1 cellular context compared by ENCODE assay signal in the genomic region with DNA sequence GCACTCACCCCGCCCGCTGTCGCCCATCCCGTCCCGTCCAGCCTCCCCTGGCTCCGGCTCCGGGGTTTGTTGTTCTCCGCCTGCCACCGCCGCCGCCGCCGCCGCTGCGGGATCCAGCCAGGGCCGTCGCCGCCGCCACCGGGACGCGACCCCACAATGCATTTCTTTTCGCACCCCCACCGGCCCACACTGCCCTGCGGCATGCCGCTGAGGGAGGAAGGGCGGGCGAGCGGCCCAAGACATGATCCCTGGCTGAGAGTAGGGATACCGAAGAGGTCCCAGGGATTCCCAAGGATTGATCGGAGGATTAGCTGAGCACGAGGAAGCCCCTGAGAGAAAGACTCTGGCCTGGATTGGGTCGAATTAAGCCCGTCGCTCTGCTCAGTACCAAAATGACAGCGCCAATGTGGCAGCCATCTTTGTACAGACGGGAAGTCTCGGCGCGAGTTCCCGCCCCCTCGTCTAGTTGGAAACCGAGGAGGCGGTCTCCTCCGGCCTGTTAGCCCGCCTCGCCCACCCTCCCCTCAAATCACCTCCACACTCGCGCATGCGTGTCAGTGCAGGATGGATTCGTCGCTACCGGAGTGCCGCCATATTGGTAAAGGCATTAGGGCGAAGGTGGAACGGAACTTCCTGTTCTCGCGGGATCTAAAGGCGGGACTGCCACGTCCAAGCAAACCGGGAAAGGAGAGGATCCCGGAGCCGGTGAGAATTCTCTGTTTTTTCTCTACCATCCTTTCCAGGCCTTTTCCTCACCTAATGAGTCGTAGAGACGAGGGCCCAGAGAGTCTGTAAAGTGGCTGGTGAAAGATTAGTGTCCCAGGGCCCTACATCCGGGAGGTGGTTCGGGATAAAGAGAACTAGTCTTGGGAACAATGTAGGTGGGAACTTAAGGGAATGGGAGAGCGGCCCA.
TF ChIP-seq lines count a peak whose summit lies in the region.

Gene RXRB, minus strand, starts transcription at position 432 of the 913 bp plus-strand sequence. Its CDS starts 189 bp downstream, at position 243.
Gene SLC39A7, plus strand, starts transcription at position 634 of the 913 bp plus-strand sequence. CDS start 379 bp downstream, outside the sequence.

TF ChIP-seq in HepG2, 621 proteins besides CTCF, POLR2A, EP300 and RAD21 (continued from another document and continues in another):
- TF ChIP-seq, protein P1, sequence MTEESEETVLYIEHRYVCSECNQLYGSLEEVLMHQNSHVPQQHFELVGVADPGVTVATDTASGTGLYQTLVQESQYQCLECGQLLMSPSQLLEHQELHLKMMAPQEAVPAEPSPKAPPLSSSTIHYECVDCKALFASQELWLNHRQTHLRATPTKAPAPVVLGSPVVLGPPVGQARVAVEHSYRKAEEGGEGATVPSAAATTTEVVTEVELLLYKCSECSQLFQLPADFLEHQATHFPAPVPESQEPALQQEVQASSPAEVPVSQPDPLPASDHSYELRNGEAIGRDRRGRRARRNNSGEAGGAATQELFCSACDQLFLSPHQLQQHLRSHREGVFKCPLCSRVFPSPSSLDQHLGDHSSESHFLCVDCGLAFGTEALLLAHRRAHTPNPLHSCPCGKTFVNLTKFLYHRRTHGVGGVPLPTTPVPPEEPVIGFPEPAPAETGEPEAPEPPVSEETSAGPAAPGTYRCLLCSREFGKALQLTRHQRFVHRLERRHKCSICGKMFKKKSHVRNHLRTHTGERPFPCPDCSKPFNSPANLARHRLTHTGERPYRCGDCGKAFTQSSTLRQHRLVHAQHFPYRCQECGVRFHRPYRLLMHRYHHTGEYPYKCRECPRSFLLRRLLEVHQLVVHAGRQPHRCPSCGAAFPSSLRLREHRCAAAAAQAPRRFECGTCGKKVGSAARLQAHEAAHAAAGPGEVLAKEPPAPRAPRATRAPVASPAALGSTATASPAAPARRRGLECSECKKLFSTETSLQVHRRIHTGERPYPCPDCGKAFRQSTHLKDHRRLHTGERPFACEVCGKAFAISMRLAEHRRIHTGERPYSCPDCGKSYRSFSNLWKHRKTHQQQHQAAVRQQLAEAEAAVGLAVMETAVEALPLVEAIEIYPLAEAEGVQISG (CRISPR knock-in tag; IDR thresholded peaks at IDR 0.05), result peak; percentile 99
- TF ChIP-seq ZNF562 (CRISPR knock-in tag; IDR thresholded peaks at IDR 0.05; ENCODE audit: borderline replicate concordance) (no peak), TRAFD1 (CRISPR knock-in tag; IDR thresholded peaks at IDR 0.05; ENCODE audit: borderline replicate concordance) (0 out of 2 replicates have a peak, but pooled peaks have one; percentile 22), JDP2 (CRISPR knock-in tag; IDR thresholded peaks at IDR 0.05; ENCODE audit: borderline replicate concordance) (peak; percentile 11; the same call in 1 of the 2 replicates), RARA (CRISPR knock-in tag; IDR thresholded peaks at IDR 0.05) (peak; percentile 3; the same call in 1 of the 2 replicates), ZNF274 (CRISPR knock-in tag; IDR thresholded peaks at IDR 0.05) (peak; percentile 89), ZMAT3 (CRISPR knock-in tag; conservative IDR thresholded peaks at IDR 0.05) (no peak; the same call in none of the 2 replicates), PRMT3 (CRISPR knock-in tag; IDR thresholded peaks at IDR 0.05; ENCODE audit: borderline replicate concordance, low read depth) (no peak), BCLAF1 (IDR thresholded peaks at IDR 0.05) (no peak), ZNF230 (CRISPR knock-in tag; IDR thresholded peaks at IDR 0.05) (no peak; the same call in none of the 2 replicates), ZBTB37 (CRISPR knock-in tag; IDR thresholded peaks at IDR 0.05) (no peak), ZSCAN20 (CRISPR knock-in tag; IDR thresholded peaks at IDR 0.05; ENCODE audit: borderline replicate concordance) (peak; percentile 95; the same call in 1 of the 2 replicates), AKNA (CRISPR knock-in tag; IDR thresholded peaks at IDR 0.05; ENCODE audit: borderline replicate concordance) (no peak), ZNF317 (CRISPR knock-in tag; IDR thresholded peaks at IDR 0.05) (peak; percentile 57; the same call in 1 of the 2 replicates), ZNF432 (CRISPR knock-in tag; IDR thresholded peaks at IDR 0.05; ENCODE audit: borderline replicate concordance) (no peak), POLR2G (IDR thresholded peaks at IDR 0.05; ENCODE audit: low read depth, low read length) (peak; percentile 85), IRF2 (CRISPR knock-in tag; IDR thresholded peaks at IDR 0.05) (peak; percentile 64; the same call in 1 of the 2 replicates)
- TF ChIP-seq, protein P2, sequence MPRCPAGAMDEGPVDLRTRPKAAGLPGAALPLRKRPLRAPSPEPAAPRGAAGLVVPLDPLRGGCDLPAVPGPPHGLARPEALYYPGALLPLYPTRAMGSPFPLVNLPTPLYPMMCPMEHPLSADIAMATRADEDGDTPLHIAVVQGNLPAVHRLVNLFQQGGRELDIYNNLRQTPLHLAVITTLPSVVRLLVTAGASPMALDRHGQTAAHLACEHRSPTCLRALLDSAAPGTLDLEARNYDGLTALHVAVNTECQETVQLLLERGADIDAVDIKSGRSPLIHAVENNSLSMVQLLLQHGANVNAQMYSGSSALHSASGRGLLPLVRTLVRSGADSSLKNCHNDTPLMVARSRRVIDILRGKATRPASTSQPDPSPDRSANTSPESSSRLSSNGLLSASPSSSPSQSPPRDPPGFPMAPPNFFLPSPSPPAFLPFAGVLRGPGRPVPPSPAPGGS (CRISPR knock-in tag; IDR thresholded peaks at IDR 0.05), result peak; percentile 89; the same call in 1 of the 2 replicates
- TF ChIP-seq, protein P3, sequence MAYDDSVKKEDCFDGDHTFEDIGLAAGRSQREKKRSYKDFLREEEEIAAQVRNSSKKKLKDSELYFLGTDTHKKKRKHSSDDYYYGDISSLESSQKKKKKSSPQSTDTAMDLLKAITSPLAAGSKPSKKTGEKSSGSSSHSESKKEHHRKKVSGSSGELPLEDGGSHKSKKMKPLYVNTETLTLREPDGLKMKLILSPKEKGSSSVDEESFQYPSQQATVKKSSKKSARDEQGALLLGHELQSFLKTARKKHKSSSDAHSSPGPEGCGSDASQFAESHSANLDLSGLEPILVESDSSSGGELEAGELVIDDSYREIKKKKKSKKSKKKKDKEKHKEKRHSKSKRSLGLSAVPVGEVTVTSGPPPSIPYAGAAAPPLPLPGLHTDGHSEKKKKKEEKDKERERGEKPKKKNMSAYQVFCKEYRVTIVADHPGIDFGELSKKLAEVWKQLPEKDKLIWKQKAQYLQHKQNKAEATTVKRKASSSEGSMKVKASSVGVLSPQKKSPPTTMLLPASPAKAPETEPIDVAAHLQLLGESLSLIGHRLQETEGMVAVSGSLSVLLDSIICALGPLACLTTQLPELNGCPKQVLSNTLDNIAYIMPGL (CRISPR knock-in tag; IDR thresholded peaks at IDR 0.05; ENCODE audit: borderline replicate concordance in 1 of 2, low read depth in 1 of 2), result peak; percentile 64 to 81
- TF ChIP-seq, protein P4, sequence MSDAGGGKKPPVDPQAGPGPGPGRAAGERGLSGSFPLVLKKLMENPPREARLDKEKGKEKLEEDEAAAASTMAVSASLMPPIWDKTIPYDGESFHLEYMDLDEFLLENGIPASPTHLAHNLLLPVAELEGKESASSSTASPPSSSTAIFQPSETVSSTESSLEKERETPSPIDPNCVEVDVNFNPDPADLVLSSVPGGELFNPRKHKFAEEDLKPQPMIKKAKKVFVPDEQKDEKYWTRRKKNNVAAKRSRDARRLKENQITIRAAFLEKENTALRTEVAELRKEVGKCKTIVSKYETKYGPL (CRISPR knock-in tag; IDR thresholded peaks at IDR 0.05), result 0 out of 2 replicates have a peak, but pooled peaks have one; percentile 29
- TF ChIP-seq, protein P5, sequence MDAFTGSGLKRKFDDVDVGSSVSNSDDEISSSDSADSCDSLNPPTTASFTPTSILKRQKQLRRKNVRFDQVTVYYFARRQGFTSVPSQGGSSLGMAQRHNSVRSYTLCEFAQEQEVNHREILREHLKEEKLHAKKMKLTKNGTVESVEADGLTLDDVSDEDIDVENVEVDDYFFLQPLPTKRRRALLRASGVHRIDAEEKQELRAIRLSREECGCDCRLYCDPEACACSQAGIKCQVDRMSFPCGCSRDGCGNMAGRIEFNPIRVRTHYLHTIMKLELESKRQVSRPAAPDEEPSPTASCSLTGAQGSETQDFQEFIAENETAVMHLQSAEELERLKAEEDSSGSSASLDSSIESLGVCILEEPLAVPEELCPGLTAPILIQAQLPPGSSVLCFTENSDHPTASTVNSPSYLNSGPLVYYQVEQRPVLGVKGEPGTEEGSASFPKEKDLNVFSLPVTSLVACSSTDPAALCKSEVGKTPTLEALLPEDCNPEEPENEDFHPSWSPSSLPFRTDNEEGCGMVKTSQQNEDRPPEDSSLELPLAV (CRISPR knock-in tag; conservative IDR thresholded peaks at IDR 0.05; ENCODE audit: low read depth), result no peak
- TF ChIP-seq, protein P6, sequence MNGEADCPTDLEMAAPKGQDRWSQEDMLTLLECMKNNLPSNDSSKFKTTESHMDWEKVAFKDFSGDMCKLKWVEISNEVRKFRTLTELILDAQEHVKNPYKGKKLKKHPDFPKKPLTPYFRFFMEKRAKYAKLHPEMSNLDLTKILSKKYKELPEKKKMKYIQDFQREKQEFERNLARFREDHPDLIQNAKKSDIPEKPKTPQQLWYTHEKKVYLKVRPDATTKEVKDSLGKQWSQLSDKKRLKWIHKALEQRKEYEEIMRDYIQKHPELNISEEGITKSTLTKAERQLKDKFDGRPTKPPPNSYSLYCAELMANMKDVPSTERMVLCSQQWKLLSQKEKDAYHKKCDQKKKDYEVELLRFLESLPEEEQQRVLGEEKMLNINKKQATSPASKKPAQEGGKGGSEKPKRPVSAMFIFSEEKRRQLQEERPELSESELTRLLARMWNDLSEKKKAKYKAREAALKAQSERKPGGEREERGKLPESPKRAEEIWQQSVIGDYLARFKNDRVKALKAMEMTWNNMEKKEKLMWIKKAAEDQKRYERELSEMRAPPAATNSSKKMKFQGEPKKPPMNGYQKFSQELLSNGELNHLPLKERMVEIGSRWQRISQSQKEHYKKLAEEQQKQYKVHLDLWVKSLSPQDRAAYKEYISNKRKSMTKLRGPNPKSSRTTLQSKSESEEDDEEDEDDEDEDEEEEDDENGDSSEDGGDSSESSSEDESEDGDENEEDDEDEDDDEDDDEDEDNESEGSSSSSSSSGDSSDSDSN (CRISPR knock-in tag; IDR thresholded peaks at IDR 0.05), result peak; percentile 88
